Comparison of ENCODE assay signal across 12 cellular contexts in genomic region chr15:51030649-51031316, GRCh38.
DNase-seq lines count a peak whose midpoint lies in the region; ATAC-seq and TF ChIP-seq lines count a peak whose summit lies in the region.
"Had no signal": no experiment of that assay in that cellular context is flagged by ENCODE, and none has a peak within 500 bp of the region (broad histone marks: within the 10 kb centered on the region; RNA-seq: fewer than 3 reads in every experiment).

No MANE protein-coding gene starts in this region.

- H3K4me1 ChIP-seq in foreskin keratinocyte = no peaks in the 10 kb centered on the region
- H3K4me1 ChIP-seq in thoracic aorta (ENCODE audit: control insufficient read depth in 1 of 2, low read depth in 2 of 2) = peaks cover 10 to 15% of the 10 kb centered on the region in 2 donors

- no peaks in the 10 kb centered on the region for H3K36me3 ChIP-seq in thoracic aorta

- H3K27me3 ChIP-seq in foreskin keratinocyte (no peaks in the 10 kb centered on the region), thoracic aorta (replicated peaks; ENCODE audit: insufficient read depth) (no peaks in the 10 kb centered on the region)

- no peaks in the 10 kb centered on the region for H3K9me3 ChIP-seq in thoracic aorta

- ATAC-seq in foreskin keratinocyte (peak; percentile 59), thoracic aorta (ENCODE audit: insufficient number of reproducible peaks, low FRiP score, low read depth) (peak; percentile 89), GM21526 (IDR thresholded peaks at IDR 0.05; ENCODE audit: low FRiP score, unreplicated experiment) (no peak)

- no peak overlapping the region for H3K27ac ChIP-seq in foreskin keratinocyte
- H3K27ac ChIP-seq in thoracic aorta = peak overlapping the region; percentile 79 to 85

- DNase-seq in HCEC 1CT (peak; percentile 86), amniotic stem cell (lab: John Stamatoyannopoulos, UW) (peak; percentile 30), foreskin keratinocyte (peak in 1 of 2 donors; percentile 6), thoracic aorta (ENCODE audit: low spot score) (peak; percentile 19)
- DNase-seq in effector CD4-positive, alpha-beta T cell = no peak
- no peak for DNase-seq in activated CD8-positive, alpha-beta memory T cell treated with anti-CD3 and anti-CD28 coated beads, Interleukin-2, amount 50 U/mL, for 48 hours
- no peak for DNase-seq in activated CD8-positive, alpha-beta memory T cell treated with anti-CD3 and anti-CD28 coated beads for 24 hours
- DNase-seq: central memory CD4-positive, alpha-beta T cell; GOT3; T-helper 9 cell had no signal

- TF ChIP-seq CTCF in foreskin keratinocyte (conservative IDR thresholded peaks at IDR 0.05) (no peak), thoracic aorta (IDR thresholded peaks at IDR 0.05) (no peak)

- no peak overlapping the region for H3K4me3 ChIP-seq in thoracic aorta
- H3K4me3 ChIP-seq: smooth muscle cell had no signal

Comparison
In these comparisons a context has a peak if more than half of its experiments do, and no peak if none do; other contexts are left out.
1. DNase-seq: peak in HCEC 1CT (single experiment), amniotic stem cell (single experiment) and thoracic aorta (single experiment); none in effector CD4-positive, alpha-beta T cell (single experiment), activated CD8-positive, alpha-beta memory T cell treated with anti-CD3 and anti-CD28 coated beads, Interleukin-2, amount 50 U/mL, for 48 hours (single experiment) and activated CD8-positive, alpha-beta memory T cell treated with anti-CD3 and anti-CD28 coated beads for 24 hours (single experiment).